Comparison of ENCODE assay signal across 23 cellular contexts in genomic region chr5:38226091-38226490, GRCh38. TPM values are rescaled to one million over a fixed set of nuclear protein-coding genes. Genes with fewer than 3 reads are reported as not detected.
DNase-seq lines count a peak whose midpoint lies in the region; ATAC-seq and TF ChIP-seq lines count a peak whose summit lies in the region.
"Had no signal": no experiment of that assay in that cellular context is flagged by ENCODE, and none has a peak within 500 bp of the region (broad histone marks: within the 10 kb centered on the region; RNA-seq: fewer than 3 reads in every experiment).

No MANE protein-coding gene starts in this region.

- TF ChIP-seq CTCF in WERI-Rb-1 (IDR thresholded peaks at IDR 0.05; ENCODE audit: low read depth, low read length) (no peak), hepatocyte (IDR thresholded peaks at IDR 0.05; ENCODE audit: poor library complexity) (no peak)

- H3K4me3 ChIP-seq in WERI-Rb-1 (ENCODE audit: low read depth, low read length) (no peak overlapping the region), hepatocyte (no peak overlapping the region)
- H3K4me3 ChIP-seq: A549, GM12878, GM23248 had no signal

- 70% methylated on average over 7 of the region's 7 CpGs for WGBS in hepatocyte (ENCODE audit: low lambda C conversion rate, missing lambda C conversion rate)

- H3K4me2 ChIP-seq in hepatocyte: no peak overlapping the region
- H3K4me2 ChIP-seq: A549 had no signal

- H3K4me1 ChIP-seq in hepatocyte (ENCODE audit: insufficient read depth): no peaks in the 10 kb centered on the region
- H3K4me1 ChIP-seq: A549 had no signal

- ATAC-seq in GM19397 (IDR thresholded peaks at IDR 0.05; ENCODE audit: unreplicated experiment): no peak
- ATAC-seq in GM21576 (IDR thresholded peaks at IDR 0.05; ENCODE audit: unreplicated experiment): no peak
- ATAC-seq: A549, GM12878 had no signal

- H3K9me2 ChIP-seq in hepatocyte (replicated peaks; ENCODE audit: insufficient read depth): no peaks in the 10 kb centered on the region

- no peak overlapping the region for H3K27ac ChIP-seq in WERI-Rb-1
- H3K27ac ChIP-seq in hepatocyte: no peak overlapping the region
- H3K27ac ChIP-seq: A549, GM23248 had no signal

- H3K27me3 ChIP-seq in WERI-Rb-1 (ENCODE audit: insufficient read depth, low read depth, severe bottlenecking) (no peaks in the 10 kb centered on the region), hepatocyte (no peaks in the 10 kb centered on the region)

- DNase-seq in ELF-1 (ENCODE audit: low read depth, low spot score) (peak; percentile 43), M059J (ENCODE audit: low read depth) (peak; percentile 8), WERI-Rb-1 (peak; percentile 56), hepatocyte (ENCODE audit: low spot score) (peak; percentile 10), NCI-H2171 treated with DMSO at 0.1 percent for 48 hours (lab: John Stamatoyannopoulos, UW) (no peak), DMS53 treated with DMSO at 0.1 percent for 48 hours (lab: John Stamatoyannopoulos, UW; ENCODE audit: unreplicated experiment) (no peak)
- DNase-seq: 8988T; ACHN; AML-193; C1 segment of cervical spinal cord; Calu3; CD4-positive, alpha-beta memory T cell; COR-L47; DMS53; DND-41; GDM1; GM23248; H7; HCEC 1CT had no signal

- no peaks in the 10 kb centered on the region for H4K20me1 ChIP-seq in hepatocyte (ENCODE audit: insufficient read depth, poor library complexity, severe bottlenecking)

- H3K9me3 ChIP-seq in WERI-Rb-1 (ENCODE audit: severe bottlenecking) (no peaks in the 10 kb centered on the region), hepatocyte (ENCODE audit: low read depth) (no peaks in the 10 kb centered on the region)
- H3K9me3 ChIP-seq: A549 had no signal

- no peaks in the 10 kb centered on the region for H3K79me2 ChIP-seq in hepatocyte

- H3K36me3 ChIP-seq in WERI-Rb-1 (no peaks in the 10 kb centered on the region), hepatocyte (replicated peaks; ENCODE audit: insufficient read depth, low read depth) (no peaks in the 10 kb centered on the region)

- no peak overlapping the region for H2AFZ ChIP-seq in hepatocyte
- H2AFZ ChIP-seq: GM23248 had no signal

RNA-seq across cellular contexts. Expression of gene EGFLAM, which starts 32.3 kb away (rescaled TPM):
- 0.02 TPM in 1 of 2 replicates, not detected in the other for total RNA-seq in M059J (2014; rRNA removed; shearing (Covaris generic))
- 4.4 and 9.0 TPM in 2 replicates for total RNA-seq in hepatocyte
- 6.5 and 9.2 TPM in 2 replicates for polyA plus RNA-seq in hepatocyte
- total RNA-seq: Calu3; CD4-positive, alpha-beta memory T cell; GM12878; GM23248 had no signal
- polyA plus RNA-seq: CD4-positive, alpha-beta memory T cell; GM23248 had no signal

Comparison
In these comparisons a context has a peak if more than half of its experiments do, and no peak if none do; other contexts are left out.
1. DNase-seq: peak in ELF-1 (single experiment), M059J (single experiment), WERI-Rb-1 (single experiment) and hepatocyte (single experiment); none in NCI-H2171 treated with DMSO at 0.1 percent for 48 hours (single experiment) and DMS53 treated with DMSO at 0.1 percent for 48 hours (single experiment).